In the genomic region with DNA sequence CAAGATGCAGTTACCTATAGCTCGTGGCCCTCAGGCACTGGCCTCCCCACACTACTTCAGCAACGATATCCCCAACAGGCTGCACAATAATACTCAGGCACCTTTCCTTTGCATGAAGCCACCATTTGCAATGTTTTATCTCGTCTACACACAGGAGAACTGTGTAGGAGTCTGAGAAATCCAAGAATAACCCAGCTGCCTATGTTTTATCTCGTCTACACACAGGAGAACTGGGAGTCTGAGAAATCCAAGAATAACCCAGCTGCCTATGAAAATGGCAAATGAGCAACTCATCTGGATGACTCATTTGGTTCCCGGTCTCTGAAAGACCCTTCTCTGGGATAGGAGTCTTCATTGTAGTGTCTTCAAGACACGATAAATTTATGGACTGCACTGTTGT, we compare ENCODE assay signal across 2 cellular contexts.
TF ChIP-seq lines count a peak whose summit lies in the region.

No MANE protein-coding gene starts in this region.

TF ChIP-seq in HepG2, 621 proteins besides CTCF, POLR2A, EP300 and RAD21:
- no peak for TF ChIP-seq ESRRA (CRISPR knock-in tag; IDR thresholded peaks at IDR 0.05; ENCODE audit: low read depth)
TF ChIP-seq in HepG2: peak in this region for 0.

TF ChIP-seq in IMR-90, 13 proteins besides CTCF, POLR2A, EP300 and RAD21:
- TF ChIP-seq, protein P1, sequence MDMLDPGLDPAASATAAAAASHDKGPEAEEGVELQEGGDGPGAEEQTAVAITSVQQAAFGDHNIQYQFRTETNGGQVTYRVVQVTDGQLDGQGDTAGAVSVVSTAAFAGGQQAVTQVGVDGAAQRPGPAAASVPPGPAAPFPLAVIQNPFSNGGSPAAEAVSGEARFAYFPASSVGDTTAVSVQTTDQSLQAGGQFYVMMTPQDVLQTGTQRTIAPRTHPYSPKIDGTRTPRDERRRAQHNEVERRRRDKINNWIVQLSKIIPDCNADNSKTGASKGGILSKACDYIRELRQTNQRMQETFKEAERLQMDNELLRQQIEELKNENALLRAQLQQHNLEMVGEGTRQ (IDR thresholded peaks at IDR 0.05; ENCODE audit: low read depth, low read length) = no peak
- TF ChIP-seq, protein P2, sequence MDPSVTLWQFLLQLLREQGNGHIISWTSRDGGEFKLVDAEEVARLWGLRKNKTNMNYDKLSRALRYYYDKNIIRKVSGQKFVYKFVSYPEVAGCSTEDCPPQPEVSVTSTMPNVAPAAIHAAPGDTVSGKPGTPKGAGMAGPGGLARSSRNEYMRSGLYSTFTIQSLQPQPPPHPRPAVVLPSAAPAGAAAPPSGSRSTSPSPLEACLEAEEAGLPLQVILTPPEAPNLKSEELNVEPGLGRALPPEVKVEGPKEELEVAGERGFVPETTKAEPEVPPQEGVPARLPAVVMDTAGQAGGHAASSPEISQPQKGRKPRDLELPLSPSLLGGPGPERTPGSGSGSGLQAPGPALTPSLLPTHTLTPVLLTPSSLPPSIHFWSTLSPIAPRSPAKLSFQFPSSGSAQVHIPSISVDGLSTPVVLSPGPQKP (IDR thresholded peaks at IDR 0.05; ENCODE audit: borderline replicate concordance, low read depth, low read length) = no peak
- TF ChIP-seq MAFK (IDR thresholded peaks at IDR 0.05; ENCODE audit: low read depth, low read length) (no peak), CHD1 (IDR thresholded peaks at IDR 0.05; ENCODE audit: low read depth, low read length) (no peak), BHLHE40 (IDR thresholded peaks at IDR 0.05; ENCODE audit: low read depth, low read length) (no peak), CEBPB (IDR thresholded peaks at IDR 0.05; ENCODE audit: low read depth, low read length) (no peak), FOS (IDR thresholded peaks at IDR 0.05; ENCODE audit: low read depth, low read length) (no peak), NFE2L2 (IDR thresholded peaks at IDR 0.05; ENCODE audit: low read depth, low read length) (no peak), MXI1 (IDR thresholded peaks at IDR 0.05; ENCODE audit: borderline replicate concordance, low read depth, low read length) (no peak), MAZ (IDR thresholded peaks at IDR 0.05; ENCODE audit: borderline replicate concordance, low read depth, low read length) (no peak), RCOR1 (IDR thresholded peaks at IDR 0.05; ENCODE audit: insufficient replicate concordance, low read length) (no peak), RFX5 (IDR thresholded peaks at IDR 0.05; ENCODE audit: low read depth, low read length) (no peak), SMC3 (IDR thresholded peaks at IDR 0.05; ENCODE audit: low read depth, low read length) (no peak)
